Comparison of ENCODE assay signal across 2 cellular contexts in genomic region chr19:35739275-35740107, GRCh38.
TF ChIP-seq lines count a peak whose summit lies in the region.

No MANE protein-coding gene starts in this region.

TF ChIP-seq in endothelial cell of umbilical vein, 7 proteins besides CTCF, POLR2A, EP300 and RAD21:
- no peak for TF ChIP-seq JUN (IDR thresholded peaks at IDR 0.05; ENCODE audit: borderline replicate concordance, insufficient read depth, insufficient read length, low read depth)
- no peak for TF ChIP-seq EZH2 (IDR thresholded peaks at IDR 0.05; ENCODE audit: borderline replicate concordance, low read depth, low read length, severe bottlenecking)
- no peak for TF ChIP-seq FOS (IDR thresholded peaks at IDR 0.05; ENCODE audit: borderline replicate concordance, insufficient read depth, low read length)
- no peak for TF ChIP-seq GATA2 (IDR thresholded peaks at IDR 0.05; ENCODE audit: insufficient read depth, insufficient read length, low read depth, low read length)
- no peak for TF ChIP-seq MYC (IDR thresholded peaks at IDR 0.05; ENCODE audit: low read depth, low read length)
- TF ChIP-seq POLR2AphosphoS5 (IDR thresholded peaks at IDR 0.05; ENCODE audit: insufficient read depth, low read depth, low read length), result no peak
- TF ChIP-seq, protein P1, sequence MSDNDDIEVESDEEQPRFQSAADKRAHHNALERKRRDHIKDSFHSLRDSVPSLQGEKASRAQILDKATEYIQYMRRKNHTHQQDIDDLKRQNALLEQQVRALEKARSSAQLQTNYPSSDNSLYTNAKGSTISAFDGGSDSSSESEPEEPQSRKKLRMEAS (IDR thresholded peaks at IDR 0.05; ENCODE audit: insufficient read depth, insufficient read length), result no peak

TF ChIP-seq in HEK293T, 16 proteins besides CTCF, POLR2A, EP300 and RAD21:
- TF ChIP-seq TARDBP (IDR thresholded peaks at IDR 0.05) (no peak), ELF4 (IDR thresholded peaks at IDR 0.05) (no peak), ZNF384 (IDR thresholded peaks at IDR 0.05) (no peak), FOXK2 (IDR thresholded peaks at IDR 0.05) (no peak), NFRKB (IDR thresholded peaks at IDR 0.05) (no peak), PKNOX1 (IDR thresholded peaks at IDR 0.05) (no peak), FOXM1 (IDR thresholded peaks at IDR 0.05; ENCODE audit: borderline replicate concordance) (no peak), ARNT (IDR thresholded peaks at IDR 0.05) (no peak), SUZ12 (IDR thresholded peaks at IDR 0.05) (no peak), FOXA1 (IDR thresholded peaks at IDR 0.05) (no peak), CTBP1 (IDR thresholded peaks at IDR 0.05; ENCODE audit: borderline replicate concordance) (no peak), HDGF (IDR thresholded peaks at IDR 0.05; ENCODE audit: borderline replicate concordance) (no peak), L3MBTL2 (conservative IDR thresholded peaks at IDR 0.05) (no peak), SP1 (IDR thresholded peaks at IDR 0.05) (no peak), LEF1 (IDR thresholded peaks at IDR 0.05; ENCODE audit: borderline replicate concordance) (no peak), BHLHE40 (IDR thresholded peaks at IDR 0.05; ENCODE audit: borderline replicate concordance) (no peak)
